Comparison of ENCODE assay signal across 8 cellular contexts in the genomic region with DNA sequence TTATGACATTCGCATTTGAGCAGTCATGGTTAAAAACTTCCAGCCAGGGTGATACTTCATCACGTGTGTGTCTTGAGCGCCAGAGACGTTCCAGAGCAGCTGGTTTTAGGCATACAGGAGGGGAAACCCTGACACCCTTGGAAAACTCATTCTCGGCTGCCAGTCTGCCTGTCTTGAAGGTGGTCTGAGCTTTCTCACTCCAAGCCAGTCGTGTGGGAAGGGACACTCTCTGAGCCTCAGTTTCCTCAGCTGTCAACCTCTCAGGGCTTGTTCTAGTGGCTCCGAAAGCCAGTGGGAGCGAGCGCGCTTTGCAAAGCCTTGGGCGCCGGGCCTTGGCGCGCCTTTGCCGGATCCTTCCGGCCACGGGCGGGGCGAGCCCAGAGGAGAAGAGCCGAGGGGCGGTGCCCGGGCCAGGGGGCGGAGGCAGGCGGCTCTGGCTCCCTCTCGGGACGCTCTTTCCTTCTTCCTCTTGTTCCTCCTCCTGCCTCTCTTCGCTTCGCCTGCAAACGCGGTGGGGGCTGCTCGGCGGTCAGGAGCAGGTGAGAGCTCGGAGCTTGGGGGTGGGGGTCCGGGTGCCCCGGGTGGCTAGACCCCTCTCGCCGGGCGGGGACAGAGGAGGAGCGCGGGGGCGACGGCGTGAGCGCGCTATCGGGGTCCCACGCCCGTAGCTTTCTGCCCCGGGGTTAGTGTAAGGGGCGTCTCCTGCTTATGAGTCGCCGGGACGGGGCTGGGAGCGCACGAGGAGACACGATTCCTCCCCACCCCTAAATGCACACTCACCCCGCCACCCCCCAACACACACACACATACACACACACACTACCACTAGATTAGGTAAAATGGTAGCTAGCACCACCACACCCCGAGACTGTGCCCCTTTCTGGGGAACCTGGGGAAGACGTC. TPM values are rescaled to one million over a fixed set of nuclear protein-coding genes. Genes with fewer than 3 reads are reported as not detected.
DNase-seq lines count a peak whose midpoint lies in the region; ATAC-seq and TF ChIP-seq lines count a peak whose summit lies in the region.

LDAF1 (plus strand) TSS at position 467 of the 903 bp plus-strand sequence. CDS start 2,509 bp downstream, outside the sequence.

- H3K27me3 ChIP-seq in BLaER1 (no peaks in the 10 kb centered on the region), NT2/D1 (ENCODE audit: insufficient read depth, insufficient read length) (peaks cover 11% of the 10 kb centered on the region)

- DNase-seq in GM19240 (ENCODE audit: insufficient read length, low spot score) = peak; percentile 91
- DNase-seq in NT2/D1 (ENCODE audit: low read depth, low spot score) = peak; percentile 74
- peak; percentile 90 for DNase-seq in activated CD8-positive, alpha-beta memory T cell treated with anti-CD3 and anti-CD28 coated beads, Interleukin-2, amount 50 U/mL, for 48 hours
- peak; percentile 87 for DNase-seq in epithelial cell of esophagus (ENCODE audit: low read depth)
- peak; percentile 92 to 94 (median 92) for DNase-seq in mucosa of descending colon
- DNase-seq in stimulated activated CD8-positive, alpha-beta memory T cell treated with anti-CD3 and anti-CD28 coated beads, Interleukin-2, amount 100 ng/mL, for 48 hours (ENCODE audit: low read depth in 2 of 2) = peak; percentile 75

- H3K4me2 ChIP-seq in BLaER1 = peak within 1 kb of the TSS; percentile 97

- no peak for TF ChIP-seq CTCF in epithelial cell of esophagus (IDR thresholded peaks at IDR 0.05; ENCODE audit: insufficient read depth, low read depth, low read length, missing control alignments)
- TF ChIP-seq CTCF in mucosa of descending colon (IDR thresholded peaks at IDR 0.05) = no peak

- H3K9me3 ChIP-seq in BLaER1 = no peaks in the 10 kb centered on the region
- H3K9me3 ChIP-seq in NT2/D1 (ENCODE audit: insufficient read depth, low read length) = no peaks in the 10 kb centered on the region
- no peaks in the 10 kb centered on the region for H3K9me3 ChIP-seq in mucosa of descending colon

- intact Hi-C loops in mucosa of descending colon (cut with DNase I, micrococcal nuclease) = loop anchor here in 1 of 2 donors (10.0 kb wide), 1 partner anchor 146 kb away; no protein-coding TSS in a partner anchor

- H3K4me3 ChIP-seq in BLaER1 = peak within 1 kb of the TSS; percentile 80
- H3K4me3 ChIP-seq in NT2/D1 (ENCODE audit: insufficient read length, low read depth) = peak within 1 kb of the TSS; percentile 70
- peak within 1 kb of the TSS; percentile 90 for H3K4me3 ChIP-seq in epithelial cell of esophagus (ENCODE audit: low read length)
- H3K4me3 ChIP-seq in mucosa of descending colon = peak within 1 kb of the TSS; percentile 62

- H3K9ac ChIP-seq in BLaER1 (peak within 1 kb of the TSS; percentile 78), NT2/D1 (ENCODE audit: insufficient read length, low read depth) (peak within 1 kb of the TSS; percentile 90)

- H4K20me1 ChIP-seq in BLaER1 = no peaks in the 10 kb centered on the region; the same call in 1 of the 2 replicates

- H3K36me3 ChIP-seq in BLaER1 (peaks cover 23% of the 10 kb centered on the region), NT2/D1 (ENCODE audit: insufficient read depth, insufficient read length, low read length) (peaks cover 23% of the 10 kb centered on the region), mucosa of descending colon (ENCODE audit: low read depth) (no peaks in the 10 kb centered on the region)

- H3K4me1 ChIP-seq in BLaER1 (peaks cover 28% of the 10 kb centered on the region), NT2/D1 (ENCODE audit: insufficient read depth, insufficient read length) (peaks cover 3% of the 10 kb centered on the region), mucosa of descending colon (ENCODE audit: low read depth) (peaks cover 17% of the 10 kb centered on the region)

- ATAC-seq in HG03457 (IDR thresholded peaks at IDR 0.05; ENCODE audit: unreplicated experiment) (peak; percentile 67), mucosa of descending colon (peak; percentile 96)

- peak within 1 kb of the TSS; percentile 56; the same call in 1 of the 2 replicates for H3K27ac ChIP-seq in BLaER1

RNA-seq across cellular contexts. Expression of gene LDAF1, which starts in this region (rescaled TPM):
- 10 to 100 TPM; 34.3 to 66.6 (median 37.5) TPM for total RNA-seq in mucosa of descending colon

Comparison
In these comparisons a context has a peak if more than half of its experiments do, and no peak if none do; other contexts are left out.
1. Peak in every context shown above with its lines: DNase-seq, ATAC-seq, H3K4me3 ChIP-seq and H3K27ac ChIP-seq.